Comparison of ENCODE assay signal across 8 cellular contexts in the genomic region with DNA sequence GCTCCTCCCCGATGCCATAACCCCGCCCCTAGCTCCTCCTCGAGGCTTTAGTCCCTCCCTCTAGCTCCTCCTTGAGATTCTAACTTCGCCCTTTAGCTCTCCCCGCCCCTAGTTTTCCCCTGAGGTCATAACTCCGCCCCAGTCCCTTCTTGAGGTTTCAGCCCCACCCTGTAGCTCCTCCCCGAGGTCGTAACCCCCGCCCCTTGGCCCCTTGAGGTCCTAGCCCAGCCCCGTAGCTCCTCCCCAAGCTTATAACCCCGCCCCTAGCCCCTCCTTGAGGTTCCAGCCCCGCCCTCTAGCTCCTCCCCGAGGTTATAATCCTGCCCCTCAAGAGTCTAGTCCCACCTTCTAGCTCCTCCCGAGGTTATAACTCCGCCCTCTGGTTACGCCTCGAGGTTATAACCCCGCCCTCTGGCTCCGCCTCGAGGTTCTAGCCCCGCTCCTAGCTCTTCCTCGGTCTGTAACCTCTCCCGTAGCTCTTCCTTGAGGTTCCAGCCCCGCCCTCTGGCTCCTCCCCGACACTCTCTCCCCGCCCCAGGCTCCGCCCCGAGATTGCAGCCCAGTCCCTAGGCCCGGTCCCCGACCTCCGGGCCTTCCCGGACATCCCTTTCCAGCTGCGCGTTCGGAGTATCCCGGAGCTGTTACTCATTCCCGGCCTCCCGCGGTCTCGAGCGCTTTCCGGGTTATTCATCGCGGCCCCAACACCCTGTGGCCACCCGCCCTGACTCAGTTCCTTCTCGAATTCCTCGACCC. TPM values are rescaled to one million over a fixed set of nuclear protein-coding genes. Genes with fewer than 3 reads are reported as not detected.
A peak's percentile ranks its signal among the peaks of the same experiment; 100 is the strongest.
DNase-seq lines count a peak whose midpoint lies in the region; ATAC-seq and TF ChIP-seq lines count a peak whose summit lies in the region.

No MANE protein-coding gene starts in this region.

- ATAC-seq in GM19043 (IDR thresholded peaks at IDR 0.05; ENCODE audit: low read depth, unreplicated experiment): peak; percentile 83
- ATAC-seq in HG03354 (IDR thresholded peaks at IDR 0.05; ENCODE audit: poor library complexity, severe bottlenecking, unreplicated experiment): peak; percentile 87
- ATAC-seq in left colon: peak; percentile 78

- peaks cover 34% of the 10 kb centered on the region for H3K36me3 Mint-ChIP-seq in activated CD4-positive, alpha-beta T cell treated with anti-CD3 and anti-CD28 coated beads, Interleukin-2, amount 10 ng/mL, durations not matched to agents 24 days and 14 days (ENCODE audit: low read depth)

- H3K4me1 ChIP-seq in colonic mucosa: peaks cover 3% of the 10 kb centered on the region

- H3K4me3 ChIP-seq in AG10803 (ENCODE audit: low read length) (peak overlapping the region; percentile 89), colonic mucosa (peak overlapping the region; percentile 57)

- no peaks in the 10 kb centered on the region for H3K36me3 ChIP-seq in colonic mucosa

- H3K9ac ChIP-seq in colonic mucosa (ENCODE audit: low read depth in 2 of 2, low read length in 2 of 2): peak overlapping the region; percentile 77 to 92

- DNase-seq in AG10803 (ENCODE audit: low read depth) (peak; percentile 99), NCI-H446 (lab: John Stamatoyannopoulos, UW) (peak; percentile 100), colonic mucosa (peak; percentile 100), left colon (peak; percentile 99)
- DNase-seq in activated CD4-positive, alpha-beta T cell treated with anti-CD3 and anti-CD28 coated beads, Interleukin-2, amount 10 ng/mL, durations not matched to agents 24 days and 14 days: peak; percentile 98
- DNase-seq in stimulated activated CD4-positive, alpha-beta T cell treated with anti-CD3 and anti-CD28 coated beads, Interleukin-1b, Interleukin-23, amount 100 ng/mL, for 4 hours (ENCODE audit: low read depth in 2 of 2): peak; percentile 92 to 94

- H3K4me1 Mint-ChIP-seq in activated CD4-positive, alpha-beta T cell treated with anti-CD3 and anti-CD28 coated beads, Interleukin-2, amount 10 ng/mL, durations not matched to agents 24 days and 14 days: peaks cover 40% of the 10 kb centered on the region

- TF ChIP-seq CTCF in AG10803 (conservative IDR thresholded peaks at IDR 0.05; ENCODE audit: low read length) (no peak), colonic mucosa (IDR thresholded peaks at IDR 0.05) (no peak)

- peaks cover 6% of the 10 kb centered on the region for H3K9me3 Mint-ChIP-seq in activated CD4-positive, alpha-beta T cell treated with anti-CD3 and anti-CD28 coated beads, Interleukin-2, amount 10 ng/mL, durations not matched to agents 24 days and 14 days

- H3K27me3 Mint-ChIP-seq in activated CD4-positive, alpha-beta T cell treated with anti-CD3 and anti-CD28 coated beads, Interleukin-2, amount 10 ng/mL, durations not matched to agents 24 days and 14 days: peaks cover 7% of the 10 kb centered on the region

- no peaks in the 10 kb centered on the region for H3K9me3 ChIP-seq in colonic mucosa

- peak overlapping the region; percentile 96 for H3K27ac ChIP-seq in colonic mucosa

- H3K27me3 ChIP-seq in colonic mucosa: no peaks in the 10 kb centered on the region

- H3K4me3 Mint-ChIP-seq in activated CD4-positive, alpha-beta T cell treated with anti-CD3 and anti-CD28 coated beads, Interleukin-2, amount 10 ng/mL, durations not matched to agents 24 days and 14 days: peak overlapping the region; percentile 91

- intact Hi-C loops in activated CD4-positive, alpha-beta T cell treated with anti-CD3 and anti-CD28 coated beads, Interleukin-2, amount 10 ng/mL, durations not matched to agents 24 days and 14 days (cut with micrococcal nuclease): loop anchor here (1.0 to 2.0 kb wide), 7 partner anchors 32 to 204 kb away; a partner anchor contains a TSS
- intact Hi-C loops in colonic mucosa (cut with DNase I) (no loop called here), left colon (cut with DNase I, micrococcal nuclease) (no loop called here)

- H3K27ac Mint-ChIP-seq in activated CD4-positive, alpha-beta T cell treated with anti-CD3 and anti-CD28 coated beads, Interleukin-2, amount 10 ng/mL, durations not matched to agents 24 days and 14 days: peak overlapping the region; percentile 86

RNA-seq across cellular contexts. Expression of a gene that starts 1.4 kb away (rescaled TPM):
- total RNA-seq in activated CD4-positive, alpha-beta T cell treated with anti-CD3 and anti-CD28 coated beads, Interleukin-2, amount 10 ng/mL, durations not matched to agents 24 days and 14 days: 13.8 and 14.9 TPM in 2 replicates
- 10 to 100 TPM; 33.7 to 51.6 TPM for total RNA-seq in colonic mucosa
- total RNA-seq in left colon: 100 to 1,000 TPM in 1 of 2 donors, 10 to 100 TPM in 1; 44.4 to 130 TPM

RNA-seq across cellular contexts. Expression of a gene that starts 28.9 kb away (rescaled TPM):
- 0.28 and 0.44 TPM in 2 replicates for total RNA-seq in activated CD4-positive, alpha-beta T cell treated with anti-CD3 and anti-CD28 coated beads, Interleukin-2, amount 10 ng/mL, durations not matched to agents 24 days and 14 days
- total RNA-seq in colonic mucosa: 1 to 10 TPM; 2.3 to 5.8 TPM
- total RNA-seq in left colon: 1 to 10 TPM; 2.0 to 4.9 TPM

RNA-seq across cellular contexts. Expression of a gene that starts 47.3 kb away (rescaled TPM):
- not detected in 2 replicates for total RNA-seq in activated CD4-positive, alpha-beta T cell treated with anti-CD3 and anti-CD28 coated beads, Interleukin-2, amount 10 ng/mL, durations not matched to agents 24 days and 14 days
- total RNA-seq in colonic mucosa: not detected
- total RNA-seq in left colon: not detected

RNA-seq across cellular contexts. Expression of a gene that starts 49.2 kb away (rescaled TPM):
- total RNA-seq in activated CD4-positive, alpha-beta T cell treated with anti-CD3 and anti-CD28 coated beads, Interleukin-2, amount 10 ng/mL, durations not matched to agents 24 days and 14 days: 18.1 and 19.4 TPM in 2 replicates
- total RNA-seq in colonic mucosa (10 to 100 TPM; 21.5 to 27.4 TPM), left colon (10 to 100 TPM; 16.3 to 18.7 TPM)

RNA-seq across cellular contexts. Expression of a gene that starts 56.7 kb away (rescaled TPM):
- 0.19 and 0.37 TPM in 2 replicates for total RNA-seq in activated CD4-positive, alpha-beta T cell treated with anti-CD3 and anti-CD28 coated beads, Interleukin-2, amount 10 ng/mL, durations not matched to agents 24 days and 14 days
- under 1 TPM; 0.42 to 0.57 TPM for total RNA-seq in colonic mucosa
- under 1 TPM; 0.14 to 0.73 TPM for total RNA-seq in left colon

Comparison
In these comparisons a context has a peak if more than half of its experiments do, and no peak if none do; other contexts are left out.
1. Peak in every context shown above with its lines: DNase-seq, ATAC-seq, H3K4me3 ChIP-seq and H3K27ac ChIP-seq.